Comparison of ENCODE assay signal across 7 cellular contexts in genomic region chr6:29743568-29743967, GRCh38.
"Had no signal": no experiment of that assay in that cellular context is flagged by ENCODE, and none has a peak within 500 bp of the region (broad histone marks: within the 10 kb centered on the region; RNA-seq: fewer than 3 reads in every experiment).

No MANE protein-coding gene starts in this region.

- H3K9me3 ChIP-seq: HAP-1 had no signal

- H3K27ac Mint-ChIP-seq: HFFc6, IgD-negative memory B cell had no signal

- H3K4me3 ChIP-seq: GM23248, HAP-1 had no signal

- H3K36me3 ChIP-seq: HAP-1 had no signal

- H3K27ac ChIP-seq: GM23248, HL-60 had no signal

- H3K4me3 Mint-ChIP-seq: HFFc6, IgD-negative memory B cell had no signal

- H3K4me1 ChIP-seq: HAP-1 had no signal

- DNase-seq: GM23248, GOT3, H7, HFFc6 had no signal

- H3K9me3 Mint-ChIP-seq: HFFc6, IgD-negative memory B cell had no signal
